In the genomic region with DNA sequence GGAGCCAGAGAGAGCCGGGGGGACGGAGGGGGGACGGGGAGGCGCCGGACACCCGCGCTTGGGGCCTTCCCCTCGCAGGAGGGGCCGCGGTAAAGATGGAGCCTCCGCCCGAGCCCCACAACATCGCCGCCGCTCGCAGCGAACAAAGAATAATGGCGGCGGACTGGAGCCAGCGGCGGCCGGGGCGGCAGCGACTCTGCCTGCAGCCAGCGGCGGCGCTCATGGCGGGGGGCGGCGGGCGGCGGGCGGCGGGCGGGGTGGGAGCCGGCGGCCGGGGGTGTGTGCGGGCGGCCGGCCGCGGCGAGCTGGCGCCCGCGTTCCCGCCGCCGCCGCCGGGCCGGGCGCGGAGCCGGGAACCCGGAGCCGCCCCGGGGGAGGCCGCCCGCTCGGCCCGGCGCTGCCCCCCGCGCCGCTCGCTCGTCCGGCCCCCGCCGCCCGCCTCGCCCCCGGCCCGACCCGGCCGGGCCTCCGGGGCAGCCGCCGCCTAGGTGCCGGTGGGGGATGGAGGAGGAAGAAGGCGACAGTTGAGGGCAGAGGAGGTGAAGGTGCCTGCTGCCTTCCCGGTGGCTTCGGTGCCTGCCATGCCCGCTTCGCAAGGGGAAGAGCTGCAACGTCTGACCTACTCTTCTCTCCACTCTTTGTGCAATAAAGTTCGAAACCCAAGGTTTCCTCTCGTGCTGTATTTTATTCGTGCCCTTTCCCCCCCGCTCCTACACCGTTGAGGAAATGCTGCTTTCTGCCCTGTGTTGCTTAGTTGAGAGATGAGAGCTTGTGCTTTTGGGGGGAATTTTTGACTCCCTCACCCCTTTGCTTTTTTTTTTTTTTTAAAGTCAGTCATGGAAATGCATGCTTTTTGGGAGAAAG, we compare ENCODE assay signal across 8 cellular contexts. TPM values are rescaled to one million over a fixed set of nuclear protein-coding genes. Genes with fewer than 3 reads are reported as not detected.
A peak's percentile ranks its signal among the peaks of the same experiment; 100 is the strongest.
DNase-seq lines count a peak whose midpoint lies in the region; ATAC-seq, FAIRE-seq and TF ChIP-seq lines count a peak whose summit lies in the region.

No MANE protein-coding gene starts in this region.

- intact Hi-C loops in activated T-helper 2 cell treated with anti-CD3 and anti-CD28 coated beads, Interferon-gamma antibody, Interleukin-2, Interleukin-4, amounts not matched to agents 10 μg/mL and 5 μg/mL and 100 μg/mL, durations not matched to agents 14 hours and 24 hours and 36 hours (cut with micrococcal nuclease) = loop anchor here (5.0 kb wide), 1 partner anchor 42 kb away; no protein-coding TSS in a partner anchor
- intact Hi-C loops in transverse colon (cut with DNase I; ENCODE audit: low total_unique reads) = loop anchor here (10.0 kb wide), 1 partner anchor 94 kb away; a partner anchor contains a TSS

- no peak overlapping the region for H2BK12ac ChIP-seq in neuronal stem cell (ENCODE audit: low read length)

- peaks cover 3% of the 10 kb centered on the region for H3K79me1 ChIP-seq in neuronal stem cell (ENCODE audit: low read depth, low read length)

- H3K27me3 Mint-ChIP-seq in activated T-helper 2 cell treated with anti-CD3 and anti-CD28 coated beads, Interferon-gamma antibody, Interleukin-2, Interleukin-4, amounts not matched to agents 10 μg/mL and 5 μg/mL and 100 μg/mL, durations not matched to agents 14 hours and 24 hours and 36 hours (ENCODE audit: low read depth) = no peaks in the 10 kb centered on the region

- peak overlapping the region; percentile 37 for H3K4me2 ChIP-seq in neuronal stem cell (ENCODE audit: insufficient read depth, low read length, poor library complexity, severe bottlenecking)

- peaks cover 2 to 7% of the 10 kb centered on the region in 2 donors for H3K9me3 ChIP-seq in neuronal stem cell (replicated peaks in 1 of 2; ENCODE audit: control insufficient read depth in 2 of 2, insufficient read depth in 1 of 2, low read depth in 1 of 2, low read length in 2 of 2)
- no peaks in the 10 kb centered on the region for H3K9me3 ChIP-seq in transverse colon

- peaks cover 0 to 31% of the 10 kb centered on the region in 2 donors for H3K36me3 ChIP-seq in neuronal stem cell (replicated peaks in 1 of 2; ENCODE audit: control insufficient read depth in 2 of 2, insufficient read depth in 2 of 2, low read length in 2 of 2)
- no peaks in the 10 kb centered on the region for H3K36me3 ChIP-seq in transverse colon

- H3K36me3 Mint-ChIP-seq in activated T-helper 2 cell treated with anti-CD3 and anti-CD28 coated beads, Interferon-gamma antibody, Interleukin-2, Interleukin-4, amounts not matched to agents 10 μg/mL and 5 μg/mL and 100 μg/mL, durations not matched to agents 14 hours and 24 hours and 36 hours (ENCODE audit: low read depth) = peaks cover 60% of the 10 kb centered on the region

- DNase-seq in NCI-H2081 (lab: John Stamatoyannopoulos, UW) (peak; percentile 24 to 42), NCI-H2081 treated with DMSO at 0.1 percent for 48 hours (lab: John Stamatoyannopoulos, UW) (no peak), RCC 7860 (ENCODE audit: low spot score) (peak; percentile 26), fibroblast of villous mesenchyme (ENCODE audit: low read depth) (peak; percentile 61), neuronal stem cell (ENCODE audit: low spot score) (no peak), transverse colon (peak; percentile 58)
- DNase-seq in activated T-helper 2 cell treated with anti-CD3 and anti-CD28 coated beads, Interferon-gamma antibody, Interleukin-2, Interleukin-4, amounts not matched to agents 10 μg/mL and 5 μg/mL and 100 μg/mL, durations not matched to agents 14 hours and 24 hours and 36 hours (ENCODE audit: low spot score) = peak; percentile 54

- peak overlapping the region; percentile 98 for H4K8ac ChIP-seq in neuronal stem cell (ENCODE audit: low read depth, low read length)

- TF ChIP-seq CTCF in fibroblast of villous mesenchyme (IDR thresholded peaks at IDR 0.05; ENCODE audit: insufficient read depth, low read depth, low read length) = no peak
- TF ChIP-seq CTCF in transverse colon (IDR thresholded peaks at IDR 0.05) = no peak

- peak overlapping the region; percentile 98 for H3K18ac ChIP-seq in neuronal stem cell (ENCODE audit: low read length)

- peaks cover 53% of the 10 kb centered on the region for H3K4me1 Mint-ChIP-seq in activated T-helper 2 cell treated with anti-CD3 and anti-CD28 coated beads, Interferon-gamma antibody, Interleukin-2, Interleukin-4, amounts not matched to agents 10 μg/mL and 5 μg/mL and 100 μg/mL, durations not matched to agents 14 hours and 24 hours and 36 hours (ENCODE audit: low read depth)

- H3K4me1 ChIP-seq in neuronal stem cell (ENCODE audit: control insufficient read depth in 2 of 2, insufficient read depth in 1 of 2, low read depth in 1 of 2, low read length in 2 of 2) (peaks cover 0 to 5% of the 10 kb centered on the region in 2 donors), transverse colon (peaks cover 30 to 59% (median 43%) of the 10 kb centered on the region in 4 donors)

- H2BK120ac ChIP-seq in neuronal stem cell (ENCODE audit: low read depth, low read length) = no peak overlapping the region

- no peaks in the 10 kb centered on the region for H3K9me3 Mint-ChIP-seq in activated T-helper 2 cell treated with anti-CD3 and anti-CD28 coated beads, Interferon-gamma antibody, Interleukin-2, Interleukin-4, amounts not matched to agents 10 μg/mL and 5 μg/mL and 100 μg/mL, durations not matched to agents 14 hours and 24 hours and 36 hours

- H3K4me3 Mint-ChIP-seq in activated T-helper 2 cell treated with anti-CD3 and anti-CD28 coated beads, Interferon-gamma antibody, Interleukin-2, Interleukin-4, amounts not matched to agents 10 μg/mL and 5 μg/mL and 100 μg/mL, durations not matched to agents 14 hours and 24 hours and 36 hours (ENCODE audit: low read depth) = peak overlapping the region; percentile 99

- H3K27ac Mint-ChIP-seq in activated T-helper 2 cell treated with anti-CD3 and anti-CD28 coated beads, Interferon-gamma antibody, Interleukin-2, Interleukin-4, amounts not matched to agents 10 μg/mL and 5 μg/mL and 100 μg/mL, durations not matched to agents 14 hours and 24 hours and 36 hours = peak overlapping the region; percentile 100

- peak; percentile 3 for TF ChIP-seq POLR2A in transverse colon (IDR thresholded peaks at IDR 0.05)

- no CpG with 5 or more reads among the region's 93 CpGs for WGBS in neuronal stem cell (ENCODE audit: extremely low coverage in 2 of 2, insufficient read length in 2 of 2, insufficient replicate concordance in 1 of 2), 2 donors
- 0 to 1% methylated on average over 4 to 38 of the region's 93 CpGs for WGBS in transverse colon (ENCODE audit: low coverage in 1 of 2), 2 donors

- H3K4me3 ChIP-seq in fibroblast of villous mesenchyme (ENCODE audit: low read depth, low read length) = peak overlapping the region; percentile 82
- H3K4me3 ChIP-seq in neuronal stem cell (ENCODE audit: low read length in 2 of 2) = peak overlapping the region; percentile 91 to 95
- peak overlapping the region; percentile 63 to 90 (median 83) for H3K4me3 ChIP-seq in transverse colon

- peak overlapping the region; percentile 96 for H2BK5ac ChIP-seq in neuronal stem cell (ENCODE audit: low read length)

- FAIRE-seq in RCC 7860 (lab: Jason Lieb, UNC) = no peak

- peak overlapping the region; percentile 100 for H3K23ac ChIP-seq in neuronal stem cell (ENCODE audit: low read depth, low read length, poor library complexity)

- H2AK5ac ChIP-seq in neuronal stem cell (ENCODE audit: low read depth, low read length) = peak overlapping the region; percentile 92

- H4K91ac ChIP-seq in neuronal stem cell (ENCODE audit: low read depth, low read length, poor library complexity) = peak overlapping the region; percentile 53

- no peak overlapping the region for H3K4ac ChIP-seq in neuronal stem cell (ENCODE audit: low read length)

- H3K9ac ChIP-seq in neuronal stem cell (ENCODE audit: low read depth, low read length, poor library complexity) = peak overlapping the region; percentile 96

- H3K27me3 ChIP-seq in neuronal stem cell (ENCODE audit: control insufficient read depth in 3 of 3, insufficient read depth in 3 of 3, low read depth in 1 of 3, low read length in 3 of 3) (peaks cover 0 to 9% (median 0%) of the 10 kb centered on the region in 3 experiments), transverse colon (no peaks in the 10 kb centered on the region)

- H3K27ac ChIP-seq in neuronal stem cell (replicated peaks; ENCODE audit: low read length) (peak overlapping the region; percentile 97), transverse colon (peak overlapping the region; percentile 97 to 99 (median 98))

- no peak overlapping the region for H3K14ac ChIP-seq in neuronal stem cell (ENCODE audit: low read length)

- peak; percentile 6 for ATAC-seq in HG03159 (IDR thresholded peaks at IDR 0.05; ENCODE audit: unreplicated experiment)

- in situ Hi-C loops in transverse colon (cut with MboI; ENCODE audit: low pct_ligation_motif_present in 1 of 4, low pct_unique_long_range_greater_than_20kb in 1 of 4, low sequenced_read_pairs in 3 of 4) = loop anchor here in 3 of 4 donors (10.0 to 25.0 kb wide), 4 partner anchors 94 to 732 kb away; a partner anchor contains a TSS

- peak overlapping the region; percentile 26 for H2BK15ac ChIP-seq in neuronal stem cell (ENCODE audit: low read length)

- no peak for TF ChIP-seq EP300 in transverse colon (IDR thresholded peaks at IDR 0.05; ENCODE audit: low read depth)

- H2AFZ ChIP-seq in neuronal stem cell (ENCODE audit: low read length) = peak overlapping the region; percentile 97

RNA-seq across cellular contexts. Expression of a gene that starts 0.6 kb away (rescaled TPM):
- total RNA-seq in activated T-helper 2 cell treated with anti-CD3 and anti-CD28 coated beads, Interferon-gamma antibody, Interleukin-2, Interleukin-4, amounts not matched to agents 10 μg/mL and 5 μg/mL and 100 μg/mL, durations not matched to agents 14 hours and 24 hours and 36 hours = 115 and 136 TPM in 2 replicates
- total RNA-seq in fibroblast of villous mesenchyme (22.5 and 32.4 TPM in 2 replicates), transverse colon (10 to 100 TPM; 41.9 to 56.1 (median 51.9) TPM)
- 60.5 TPM for polyA plus RNA-seq in neuronal stem cell (2013, experiment 1 of 2)
- 61.4 TPM for polyA plus RNA-seq in neuronal stem cell (2013, experiment 2 of 2)

Comparison
In these comparisons a context has a peak if more than half of its experiments do, and no peak if none do; other contexts are left out.
1. DNase-seq: peak in NCI-H2081 (2 of 2), RCC 7860 (single experiment), activated T-helper 2 cell treated with anti-CD3 and anti-CD28 coated beads, Interferon-gamma antibody, Interleukin-2, Interleukin-4, amounts not matched to agents 10 μg/mL and 5 μg/mL and 100 μg/mL, durations not matched to agents 14 hours and 24 hours and 36 hours (single experiment), fibroblast of villous mesenchyme (single experiment) and transverse colon (single experiment); none in NCI-H2081 treated with DMSO at 0.1 percent for 48 hours (single experiment) and neuronal stem cell (single experiment).
2. Peak in every context shown above with its lines, with median percentiles within 50 percentile points of each other: H3K4me3 ChIP-seq.